ENCODE assay signal across 8 cellular contexts in genomic region chr13:35475131-35475959, GRCh38. TPM values are rescaled to one million over a fixed set of nuclear protein-coding genes. Genes with fewer than 3 reads are reported as not detected.
DNase-seq lines count a peak whose midpoint lies in the region; ATAC-seq and TF ChIP-seq lines count a peak whose summit lies in the region.

No MANE protein-coding gene starts in this region.

- peaks cover 11 to 58% (median 26%) of the 10 kb centered on the region in 5 donors for H3K9me3 Mint-ChIP-seq in CD8-positive, alpha-beta memory T cell

- H3K9me3 ChIP-seq in CD8-positive, alpha-beta memory T cell (ENCODE audit: low read length): no peaks in the 10 kb centered on the region
- H3K9me3 ChIP-seq in HUES64 (ENCODE audit: insufficient read depth, low read depth, low read length): no peaks in the 10 kb centered on the region
- no peaks in the 10 kb centered on the region for H3K9me3 ChIP-seq in testis

- no peak overlapping the region for H3K27ac Mint-ChIP-seq in CD8-positive, alpha-beta memory T cell

- H3K4me3 Mint-ChIP-seq in CD8-positive, alpha-beta memory T cell: peak overlapping the region in 6 of 7 donors; percentile 29 to 74 (median 49)

- intact Hi-C loops in lower leg skin (cut with DNase I; ENCODE audit: low total_unique reads) (no loop called here), testis (cut with DNase I; ENCODE audit: low total_unique reads) (no loop called here)

- H3K36me3 ChIP-seq in CD8-positive, alpha-beta memory T cell (ENCODE audit: insufficient read depth, low read length): no peaks in the 10 kb centered on the region
- H3K36me3 ChIP-seq in HUES64 (ENCODE audit: insufficient read depth, low read length): no peaks in the 10 kb centered on the region
- H3K36me3 ChIP-seq in testis (ENCODE audit: low read depth, missing control alignments): no peaks in the 10 kb centered on the region

- no peak overlapping the region for H3K27ac ChIP-seq in CD8-positive, alpha-beta memory T cell (ENCODE audit: low read depth, low read length)
- H3K27ac ChIP-seq in HUES64 (ENCODE audit: low read depth, low read length): no peak overlapping the region
- no peak overlapping the region for H3K27ac ChIP-seq in testis

- ATAC-seq in HG03025 (IDR thresholded peaks at IDR 0.05; ENCODE audit: low FRiP score, unreplicated experiment): no peak

- no peak overlapping the region for H3K9ac ChIP-seq in HUES64 (ENCODE audit: low read depth, low read length)

- H3K4me1 Mint-ChIP-seq in CD8-positive, alpha-beta memory T cell: peaks cover 14 to 22% (median 14%) of the 10 kb centered on the region in 3 donors

- peaks cover 21% of the 10 kb centered on the region for H3K27me3 ChIP-seq in CD8-positive, alpha-beta memory T cell (ENCODE audit: insufficient read depth, low read length, poor library complexity, severe bottlenecking)
- H3K27me3 ChIP-seq in HUES64 (ENCODE audit: insufficient read depth, low read length): peaks cover 100% of the 10 kb centered on the region
- H3K27me3 ChIP-seq in testis: no peaks in the 10 kb centered on the region

- no peak for DNase-seq in CD8-positive, alpha-beta memory T cell
- DNase-seq in dedifferentiated amniotic fluid mesenchymal stem cell (ENCODE audit: extremely low spot score) (peak; percentile 43), lower leg skin (ENCODE audit: low spot score in 2 of 2) (no peak), testis (peak; percentile 36), HK-2 (ENCODE audit: unreplicated experiment) (no peak)
- no peak for DNase-seq in stimulated activated naive CD4-positive, alpha-beta T cell (lab: John Stamatoyannopoulos, UW)

- under 1% methylated on average over 50 of the region's 50 CpGs for WGBS in HUES64
- 3 to 17% methylated on average over 48 to 50 of the region's 50 CpGs for WGBS in lower leg skin, 2 donors
- 25 to 27% methylated on average over 36 to 50 of the region's 50 CpGs for WGBS in testis, 2 donors

- POLR2A ChIA-PET in CD8-positive, alpha-beta memory T cell (lab: Charles Lee): no interaction called here

- TF ChIP-seq CTCF in lower leg skin (IDR thresholded peaks at IDR 0.05): no peak
- no peak for TF ChIP-seq CTCF in testis (IDR thresholded peaks at IDR 0.05)

- no peak for TF ChIP-seq POLR2A in lower leg skin (IDR thresholded peaks at IDR 0.05)
- no peak for TF ChIP-seq POLR2A in testis (IDR thresholded peaks at IDR 0.05)

- CTCF ChIA-PET in CD8-positive, alpha-beta memory T cell (lab: Charles Lee): no interaction called here

- H3K36me3 Mint-ChIP-seq in CD8-positive, alpha-beta memory T cell: peaks cover 0 to 14% (median 0%) of the 10 kb centered on the region in 3 donors

- H3K4me3 ChIP-seq in CD8-positive, alpha-beta memory T cell (ENCODE audit: low read length): peak overlapping the region; percentile 35
- H3K4me3 ChIP-seq in HUES64 (ENCODE audit: low read length) (peak overlapping the region; percentile 51), lower leg skin (ENCODE audit: low read depth, poor library complexity, severe bottlenecking) (peak overlapping the region; percentile 39), testis (peak overlapping the region; percentile 3 to 45)

- H3K4me1 ChIP-seq in CD8-positive, alpha-beta memory T cell (ENCODE audit: insufficient read depth, low read length): peaks cover 8% of the 10 kb centered on the region
- peaks cover 49% of the 10 kb centered on the region for H3K4me1 ChIP-seq in HUES64 (ENCODE audit: insufficient read depth, low read length)
- H3K4me1 ChIP-seq in testis: no peaks in the 10 kb centered on the region

- H3K27me3 Mint-ChIP-seq in CD8-positive, alpha-beta memory T cell: peaks cover 38 to 52% of the 10 kb centered on the region in 2 donors

RNA-seq across cellular contexts. Expression of gene MAB21L1, which starts 1.1 kb away (rescaled TPM):
- not detected for total RNA-seq in CD8-positive, alpha-beta memory T cell
- not detected for polyA plus RNA-seq in CD8-positive, alpha-beta memory T cell
- 0.10 TPM for polyA plus RNA-seq in HUES64 (2013, experiment 1 of 2)
- 0.13 TPM for polyA plus RNA-seq in HUES64 (2013, experiment 2 of 2)
- under 1 TPM in 3 of 4 donors, not detected in 1; 0.27 to 0.58 (median 0.32) TPM for total RNA-seq in lower leg skin
- total RNA-seq in testis: not detected
- polyA plus RNA-seq in testis (ENCODE audit: insufficient read depth, low read depth, low replicate concordance): 0.09 TPM

Comparison
In these comparisons a context has a peak if more than half of its experiments do, and no peak if none do; other contexts are left out.
1. DNase-seq: peak in dedifferentiated amniotic fluid mesenchymal stem cell (single experiment) and testis (single experiment); none in CD8-positive, alpha-beta memory T cell (0 of 5), lower leg skin (0 of 2), HK-2 (single experiment) and stimulated activated naive CD4-positive, alpha-beta T cell (0 of 6).
2. Peak in every context shown above with its lines, with median percentiles within 50 percentile points of each other: H3K4me3 ChIP-seq.